Comparison of ENCODE assay signal across 8 cellular contexts in the genomic region with DNA sequence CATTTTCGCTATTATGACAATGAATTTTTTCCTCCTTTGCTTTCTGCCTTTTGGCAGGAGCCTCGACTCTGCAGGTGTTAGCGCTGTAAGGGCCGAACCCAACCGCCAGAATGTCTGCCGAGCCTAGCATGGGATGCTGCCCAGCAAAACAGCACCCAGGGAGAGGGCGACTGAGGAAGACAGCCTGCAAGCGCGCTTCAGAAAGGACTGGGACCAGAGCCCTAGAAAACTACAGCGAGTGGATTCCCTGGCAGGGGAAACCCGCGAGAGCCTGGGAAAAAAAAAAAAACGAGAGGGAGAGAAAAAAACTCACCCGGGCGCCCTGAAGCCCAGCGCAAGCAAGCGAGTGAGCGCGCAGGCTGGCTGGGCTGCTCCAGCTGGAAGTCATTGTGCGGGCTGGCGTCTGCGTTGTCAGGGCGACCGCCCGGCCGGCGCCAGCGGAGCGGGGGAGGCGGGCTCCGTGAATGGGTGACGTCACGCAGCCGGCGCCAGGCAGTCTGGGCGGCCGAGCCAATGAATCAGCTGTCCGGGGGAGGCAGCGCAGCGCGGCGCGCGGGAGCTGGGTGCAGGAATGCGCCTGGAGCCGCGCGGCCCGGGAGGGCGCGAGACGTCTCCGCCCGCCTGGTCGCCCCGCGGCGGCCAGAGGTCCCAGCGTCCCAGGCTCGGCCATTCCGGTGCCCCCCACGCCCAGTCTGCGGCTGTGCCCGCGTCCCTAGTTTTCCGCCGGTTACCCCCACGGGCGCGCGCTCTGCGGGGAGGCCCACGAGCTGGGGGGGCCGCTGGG. TPM values are rescaled to one million over a fixed set of nuclear protein-coding genes. Genes with fewer than 3 reads are reported as not detected.
DNase-seq lines count a peak whose midpoint lies in the region; ATAC-seq and TF ChIP-seq lines count a peak whose summit lies in the region.

No MANE protein-coding gene starts in this region.

- ATAC-seq in GM19351 (IDR thresholded peaks at IDR 0.05; ENCODE audit: unreplicated experiment) = peak; percentile 84
- peak; percentile 99 for ATAC-seq in HG03439 (IDR thresholded peaks at IDR 0.05; ENCODE audit: unreplicated experiment)

- H3K4me1 Mint-ChIP-seq in mesothelial cell of epicardium = peaks cover 44% of the 10 kb centered on the region

- H3K4me2 ChIP-seq in BLaER1 = peak overlapping the region; percentile 98

- peaks cover 14% of the 10 kb centered on the region; the same call in 1 of the 2 replicates for H3K27me3 ChIP-seq in BLaER1
- no peaks in the 10 kb centered on the region for H3K27me3 ChIP-seq in esophagus (ENCODE audit: control insufficient read depth in 1 of 2, insufficient read depth in 2 of 2, low read length in 2 of 2)

- DNase-seq in NCI-H510A (lab: John Stamatoyannopoulos, UW) = peak; percentile 80
- DNase-seq in activated CD8-positive, alpha-beta memory T cell treated with anti-CD3 and anti-CD28 coated beads, Interleukin-2, amount 50 U/mL, for 24 hours (ENCODE audit: extremely low read depth) = peak; percentile 12
- DNase-seq in mesothelial cell of epicardium (ENCODE audit: low spot score in 2 of 2, unreplicated experiment in 2 of 2) = peak; percentile 98 to 99
- DNase-seq in stimulated activated CD8-positive, alpha-beta memory T cell treated with anti-CD3 and anti-CD28 coated beads, Interleukin-4, amount 100 ng/mL, for 24 hours (ENCODE audit: low read depth) = peak; percentile 55

- peak overlapping the region; percentile 74 for H3K4me3 ChIP-seq in BLaER1
- peak overlapping the region; percentile 57 to 58 for H3K4me3 ChIP-seq in esophagus (ENCODE audit: low read depth in 1 of 2, low read length in 2 of 2)

- H3K36me3 Mint-ChIP-seq in mesothelial cell of epicardium = peaks cover 17% of the 10 kb centered on the region

- H3K4me3 Mint-ChIP-seq in mesothelial cell of epicardium = peak overlapping the region; percentile 85

- H3K27ac Mint-ChIP-seq in mesothelial cell of epicardium = peak overlapping the region; percentile 100

- peak overlapping the region; percentile 77 for H3K9ac ChIP-seq in BLaER1

- no peak for TF ChIP-seq CTCF in mesothelial cell of epicardium (IDR thresholded peaks at IDR 0.05; ENCODE audit: unreplicated experiment)

- no peaks in the 10 kb centered on the region for H4K20me1 ChIP-seq in BLaER1

- H3K4me1 ChIP-seq in BLaER1 (peaks cover 8% of the 10 kb centered on the region), esophagus (ENCODE audit: control insufficient read depth in 2 of 2, insufficient read depth in 2 of 2, low read length in 1 of 2) (no peaks in the 10 kb centered on the region)

- H3K27ac ChIP-seq in BLaER1 (no peak overlapping the region), esophagus (ENCODE audit: low read depth in 2 of 2, low read length in 1 of 2) (peak overlapping the region; percentile 85 to 93)

- 1% methylated on average over 70 to 74 of the region's 74 CpGs for WGBS in esophagus, 2 donors

- H3K36me3 ChIP-seq in BLaER1 (no peaks in the 10 kb centered on the region), esophagus (ENCODE audit: control insufficient read depth in 2 of 2, insufficient read depth in 2 of 2, low read length in 1 of 2) (no peaks in the 10 kb centered on the region)

- H3K9me3 ChIP-seq in BLaER1 (no peaks in the 10 kb centered on the region), esophagus (ENCODE audit: control insufficient read depth in 2 of 2, insufficient read depth in 1 of 2, low read depth in 1 of 2, low read length in 1 of 2) (no peaks in the 10 kb centered on the region)

- H3K27me3 Mint-ChIP-seq in mesothelial cell of epicardium (ENCODE audit: low read depth) = no peaks in the 10 kb centered on the region

- peaks cover 23% of the 10 kb centered on the region for H3K9me3 Mint-ChIP-seq in mesothelial cell of epicardium

RNA-seq across cellular contexts. Expression of gene ID4, which starts 32.6 kb away (rescaled TPM):
- 10 to 100 TPM; 23.5 to 24.8 TPM for polyA plus RNA-seq in esophagus
- 114 to 123 TPM (median 115 TPM) in 3 replicates for total RNA-seq in mesothelial cell of epicardium

Comparison
In these comparisons a context has a peak if more than half of its experiments do, and no peak if none do; other contexts are left out.
1. DNase-seq: peak in every context shown above with its lines; median percentile 98 in mesothelial cell of epicardium; 80 in NCI-H510A; 55 in stimulated activated CD8-positive, alpha-beta memory T cell treated with anti-CD3 and anti-CD28 coated beads, Interleukin-4, amount 100 ng/mL, for 24 hours; 12 in activated CD8-positive, alpha-beta memory T cell treated with anti-CD3 and anti-CD28 coated beads, Interleukin-2, amount 50 U/mL, for 24 hours.